Comparison of ENCODE assay signal across 17 cellular contexts in genomic region chr7:2553108-2553507, GRCh38. TPM values are rescaled to one million over a fixed set of nuclear protein-coding genes. Genes with fewer than 3 reads are reported as not detected.
DNase-seq lines count a peak whose midpoint lies in the region; ATAC-seq and TF ChIP-seq lines count a peak whose summit lies in the region.
"Had no signal": no experiment of that assay in that cellular context is flagged by ENCODE, and none has a peak within 500 bp of the region (broad histone marks: within the 10 kb centered on the region; RNA-seq: fewer than 3 reads in every experiment).

No MANE protein-coding gene starts in this region.

- POLR2A ChIA-PET in SK-N-SH (lab: Yijun Ruan, JAX): no interaction called here
- POLR2A ChIA-PET in activated CD4-positive, alpha-beta memory T cell treated with anti-CD3 and anti-CD28 coated beads for 36 hours (lab: Charles Lee): interaction anchor here (0.6 to 1.3 kb wide), 3 partner anchors 10 to 343 kb away, joined by 3 read pairs; no protein-coding TSS in a partner anchor

- peaks cover 38% of the 10 kb centered on the region for H3K4me1 Mint-ChIP-seq in activated CD4-positive, alpha-beta memory T cell treated with anti-CD3 and anti-CD28 coated beads for 36 hours (ENCODE audit: low read depth)
- H3K4me1 Mint-ChIP-seq in immature natural killer cell: peaks cover 29 to 37% of the 10 kb centered on the region in 2 donors

- no peaks in the 10 kb centered on the region for H3K9me3 Mint-ChIP-seq in activated CD4-positive, alpha-beta memory T cell treated with anti-CD3 and anti-CD28 coated beads for 36 hours
- H3K9me3 Mint-ChIP-seq in immature natural killer cell: no peaks in the 10 kb centered on the region
- H3K9me3 Mint-ChIP-seq: memory B cell had no signal

- peaks cover 9% of the 10 kb centered on the region; the same call in 1 of the 2 replicates for H4K20me1 ChIP-seq in SK-N-SH (ENCODE audit: insufficient read depth)
- peaks cover 5% of the 10 kb centered on the region for H4K20me1 ChIP-seq in DND-41 (ENCODE audit: insufficient read depth, low read length)

- CTCF ChIA-PET in SK-N-SH (lab: Yijun Ruan, JAX): interaction anchor here (1.6 to 1.9 kb wide), 2 partner anchors 75 to 84 kb away, joined by 4 to 7 read pairs; no protein-coding TSS in a partner anchor
- CTCF ChIA-PET in activated CD4-positive, alpha-beta memory T cell treated with anti-CD3 and anti-CD28 coated beads for 36 hours (lab: Charles Lee): interaction anchor here (1.5 kb wide), 1 partner anchor 157 kb away, joined by 5 read pairs; no protein-coding TSS in a partner anchor

- H3K9me2 ChIP-seq in SK-N-SH: no peaks in the 10 kb centered on the region

- H3K79me2 ChIP-seq in SK-N-SH (ENCODE audit: insufficient read depth) (peaks cover 45% of the 10 kb centered on the region), DND-41 (ENCODE audit: insufficient read depth, low read length) (peaks cover 35% of the 10 kb centered on the region)

- WGBS in SK-N-SH (ENCODE audit: low lambda C conversion rate): 95% methylated on average over 10 of the region's 10 CpGs

- peaks cover 10% of the 10 kb centered on the region in 2 experiments; a peak in 3 of 4 replicates for H3K4me1 ChIP-seq in SK-N-SH (ENCODE audit: control insufficient read depth in 1 of 2, insufficient read depth in 2 of 2, low read depth in 1 of 2, low read length in 1 of 2)
- H3K4me1 ChIP-seq in DND-41 (ENCODE audit: insufficient read depth, low read length): peaks cover 31% of the 10 kb centered on the region

- TF ChIP-seq RAD21 in SK-N-SH (IDR thresholded peaks at IDR 0.05; ENCODE audit: low read length): no peak

- H3K4me3 Mint-ChIP-seq in activated CD4-positive, alpha-beta memory T cell treated with anti-CD3 and anti-CD28 coated beads for 36 hours: peak overlapping the region; percentile 89
- H3K4me3 Mint-ChIP-seq in immature natural killer cell: peak overlapping the region; percentile 2 to 88 (median 82)
- H3K4me3 Mint-ChIP-seq: memory B cell had no signal

- H3K36me3 ChIP-seq in SK-N-SH (replicated peaks in 1 of 2; ENCODE audit: control insufficient read depth in 1 of 2, insufficient read depth in 2 of 2, low read length in 1 of 2): peaks cover 18 to 34% of the 10 kb centered on the region in 2 experiments
- peaks cover 26% of the 10 kb centered on the region for H3K36me3 ChIP-seq in DND-41 (ENCODE audit: insufficient read depth, low read length)

- no peak overlapping the region for H2AFZ ChIP-seq in SK-N-SH (ENCODE audit: low read depth)
- no peak overlapping the region for H2AFZ ChIP-seq in DND-41 (ENCODE audit: low read depth, low read length)

- intact Hi-C loops in activated CD4-positive, alpha-beta memory T cell treated with anti-CD3 and anti-CD28 coated beads for 36 hours (cut with micrococcal nuclease): no loop called here

- H3K4me2 ChIP-seq in SK-N-SH: 0 out of 2 replicates have a peak overlapping the region, but pooled peaks have one; percentile 91
- peak overlapping the region; percentile 100; the same call in 1 of the 2 replicates for H3K4me2 ChIP-seq in DND-41 (ENCODE audit: insufficient read depth, low read length)

- DNase-seq in SK-N-SH (no peak), DND-41 (no peak), immature natural killer cell (no peak), HPDE6-E6E7 (ENCODE audit: extremely low spot score) (no peak), DMS 273 treated with DMSO at 0.1 percent for 48 hours (lab: John Stamatoyannopoulos, UW) (no peak)
- no peak for DNase-seq in activated CD4-positive, alpha-beta memory T cell treated with anti-CD3 and anti-CD28 coated beads for 36 hours
- DNase-seq in activated CD8-positive, alpha-beta memory T cell treated with anti-CD3 and anti-CD28 coated beads, Interleukin-2, amount 50 U/mL, for 4 hours: no peak
- DNase-seq: Caco-2, dermis blood vessel endothelial cell, H7, MM.1S, NCI-H2081 treated with DMSO at 0.1 percent for 48 hours, spleen had no signal

- H3K27ac ChIP-seq in SK-N-SH (ENCODE audit: low read depth in 2 of 2, low read length in 1 of 2) (no peak overlapping the region), DND-41 (ENCODE audit: low read length) (no peak overlapping the region)
- H3K27ac ChIP-seq: ascending aorta, pancreas, spleen had no signal

- H3F3A ChIP-seq in SK-N-SH (replicated peaks; ENCODE audit: insufficient read depth): peaks cover 13% of the 10 kb centered on the region

- ATAC-seq in SK-N-SH treated with all-trans-retinoic acid at 6 μM for 48 hours: no peak
- no peak for ATAC-seq in DND-41 (ENCODE audit: insufficient read depth, low read depth)
- ATAC-seq: pancreas had no signal

- H3K27me3 ChIP-seq in SK-N-SH (ENCODE audit: insufficient read depth) (no peaks in the 10 kb centered on the region), DND-41 (ENCODE audit: insufficient read depth, low read length, poor library complexity) (no peaks in the 10 kb centered on the region)
- H3K27me3 ChIP-seq: ascending aorta, pancreas, spleen had no signal

- no peaks in the 10 kb centered on the region for H3K27me3 Mint-ChIP-seq in activated CD4-positive, alpha-beta memory T cell treated with anti-CD3 and anti-CD28 coated beads for 36 hours
- H3K27me3 Mint-ChIP-seq in immature natural killer cell (ENCODE audit: low read depth in 3 of 3): peaks cover 5 to 14% (median 6%) of the 10 kb centered on the region in 3 donors
- H3K27me3 Mint-ChIP-seq: memory B cell had no signal

- H3K36me3 Mint-ChIP-seq in activated CD4-positive, alpha-beta memory T cell treated with anti-CD3 and anti-CD28 coated beads for 36 hours: peaks cover 25% of the 10 kb centered on the region
- peaks cover 2 to 15% (median 10%) of the 10 kb centered on the region in 3 donors for H3K36me3 Mint-ChIP-seq in immature natural killer cell

- H3K4me3 ChIP-seq in SK-N-SH (ENCODE audit: low read depth in 2 of 2, low read length in 1 of 2) (no peak overlapping the region), DND-41 (ENCODE audit: low read depth in 1 of 2, low read length in 2 of 2) (no peak overlapping the region)
- H3K4me3 ChIP-seq: pancreas had no signal

- no peak overlapping the region for H3K27ac Mint-ChIP-seq in activated CD4-positive, alpha-beta memory T cell treated with anti-CD3 and anti-CD28 coated beads for 36 hours
- H3K27ac Mint-ChIP-seq in immature natural killer cell: peak overlapping the region in 3 of 6 donors; percentile 19 to 59 (median 28)
- H3K27ac Mint-ChIP-seq: memory B cell had no signal

- H3K9me3 ChIP-seq in SK-N-SH (no peaks in the 10 kb centered on the region), DND-41 (ENCODE audit: insufficient read depth, low read length, severe bottlenecking) (no peaks in the 10 kb centered on the region)
- H3K9me3 ChIP-seq: ascending aorta, Caco-2, pancreas, spleen had no signal

- TF ChIP-seq EP300 in SK-N-SH (IDR thresholded peaks at IDR 0.05; ENCODE audit: borderline replicate concordance in 1 of 2, low read depth in 1 of 2, low read length in 1 of 2): no peak

- H3K9ac ChIP-seq in SK-N-SH (no peak overlapping the region), DND-41 (ENCODE audit: low read depth, low read length) (no peak overlapping the region)

- TF ChIP-seq CTCF in SK-N-SH (IDR thresholded peaks at IDR 0.05) (no peak), DND-41 (IDR thresholded peaks at IDR 0.05; ENCODE audit: borderline replicate concordance, extremely low read depth, low read length, poor library complexity, severe bottlenecking) (no peak)

TF ChIP-seq in SK-N-SH, 30 proteins besides CTCF, POLR2A, EP300 and RAD21:
- no peak for TF ChIP-seq TCF12 (IDR thresholded peaks at IDR 0.05)
- TF ChIP-seq SIN3A (IDR thresholded peaks at IDR 0.05; ENCODE audit: borderline replicate concordance, low read depth, low read length): no peak
- no peak for TF ChIP-seq JUND (IDR thresholded peaks at IDR 0.05)
- TF ChIP-seq YY1 (IDR thresholded peaks at IDR 0.05; ENCODE audit: low read depth): no peak
- TF ChIP-seq MAX (IDR thresholded peaks at IDR 0.05; ENCODE audit: low read depth): no peak
- no peak for TF ChIP-seq TEAD4 (IDR thresholded peaks at IDR 0.05; ENCODE audit: borderline replicate concordance, insufficient read depth)
- TF ChIP-seq MXI1 (IDR thresholded peaks at IDR 0.05; ENCODE audit: low read depth, low read length): no peak
TF ChIP-seq in SK-N-SH: peak in this region for 0.

TF ChIP-seq in SK-N-SH treated with all-trans-retinoic acid at 6 μM for 48 hours, 23 proteins besides CTCF, POLR2A, EP300 and RAD21 (continues in another document):
- TF ChIP-seq ARNTL (CRISPR knock-in tag; IDR thresholded peaks at IDR 0.05; ENCODE audit: borderline replicate concordance, low read depth) (no peak), ZNF70 (CRISPR knock-in tag; IDR thresholded peaks at IDR 0.05) (no peak), GLIS3 (CRISPR knock-in tag; IDR thresholded peaks at IDR 0.05) (no peak)

RNA-seq across cellular contexts. Expression of gene BRAT1, which starts 2.2 kb away (rescaled TPM):
- polyA plus RNA-seq in SK-N-SH (2012; rRNA removed): 34.1 and 36.2 TPM in 2 replicates
- polyA plus RNA-seq in SK-N-SH (2012; cell fraction: cytosol; rRNA removed): 8.3 and 16.1 TPM in 2 replicates
- polyA plus RNA-seq in SK-N-SH (2012; cell fraction: nucleus; rRNA removed): 154 and 256 TPM in 2 replicates
- total RNA-seq in activated CD4-positive, alpha-beta memory T cell treated with anti-CD3 and anti-CD28 coated beads for 36 hours: 10 to 100 TPM; 33.5 to 33.6 TPM
- polyA plus RNA-seq in immature natural killer cell: 10 to 100 TPM; 15.0 to 42.4 (median 19.2) TPM

RNA-seq across cellular contexts. Expression of gene IQCE, which starts 5.7 kb away (rescaled TPM):
- polyA plus RNA-seq in SK-N-SH (2012; rRNA removed) (14.4 and 15.1 TPM in 2 replicates), immature natural killer cell (1 to 10 TPM in 2 of 3 donors, not detected in 1; 1.9 to 4.2 TPM)
- polyA plus RNA-seq in SK-N-SH (2012; cell fraction: cytosol; rRNA removed): 11.2 and 12.8 TPM in 2 replicates
- 37.7 and 46.3 TPM in 2 replicates for polyA plus RNA-seq in SK-N-SH (2012; cell fraction: nucleus; rRNA removed)
- total RNA-seq in activated CD4-positive, alpha-beta memory T cell treated with anti-CD3 and anti-CD28 coated beads for 36 hours: 10 to 100 TPM in 1 of 2 experiments, 1 to 10 TPM in 1; 8.5 to 10.7 TPM

RNA-seq across cellular contexts. Expression of gene LFNG, which starts 33.5 kb away (rescaled TPM):
- polyA plus RNA-seq in SK-N-SH (2012; rRNA removed) (7.6 and 9.4 TPM in 2 replicates), immature natural killer cell (1 to 10 TPM; 2.2 to 2.6 (median 2.3) TPM)
- polyA plus RNA-seq in SK-N-SH (2012; cell fraction: cytosol; rRNA removed): 3.5 and 5.9 TPM in 2 replicates
- polyA plus RNA-seq in SK-N-SH (2012; cell fraction: nucleus; rRNA removed): 13.3 and 14.4 TPM in 2 replicates
- 10 to 100 TPM; 33.0 to 33.1 TPM for total RNA-seq in activated CD4-positive, alpha-beta memory T cell treated with anti-CD3 and anti-CD28 coated beads for 36 hours
